Comparison of ENCODE assay signal across 4 cellular contexts in genomic region chr9:99336005-99336404, GRCh38.
TF ChIP-seq lines count a peak whose summit lies in the region.

No MANE protein-coding gene starts in this region.

TF ChIP-seq in SK-N-SH, 30 proteins besides CTCF, POLR2A, EP300 and RAD21:
- TF ChIP-seq YY1 (IDR thresholded peaks at IDR 0.05; ENCODE audit: low read depth) (no peak), IRF3 (IDR thresholded peaks at IDR 0.05; ENCODE audit: low read depth, low read length) (no peak), POLR2AphosphoS5 (IDR thresholded peaks at IDR 0.05; ENCODE audit: low read depth, low read length) (no peak)

TF ChIP-seq in SK-N-SH treated with all-trans-retinoic acid at 6 μM for 48 hours, 23 proteins besides CTCF, POLR2A, EP300 and RAD21:
- TF ChIP-seq PPARA (CRISPR knock-in tag; IDR thresholded peaks at IDR 0.05; ENCODE audit: borderline replicate concordance) (no peak), CSDC2 (CRISPR knock-in tag; IDR thresholded peaks at IDR 0.05) (no peak), CREB5 (CRISPR knock-in tag; IDR thresholded peaks at IDR 0.05; ENCODE audit: low read depth) (no peak), TCF4 (CRISPR knock-in tag; IDR thresholded peaks at IDR 0.05; ENCODE audit: borderline replicate concordance) (no peak), ESRRG (CRISPR knock-in tag; IDR thresholded peaks at IDR 0.05) (no peak), TOX (CRISPR knock-in tag; IDR thresholded peaks at IDR 0.05; ENCODE audit: borderline replicate concordance) (no peak), GLIS3 (CRISPR knock-in tag; IDR thresholded peaks at IDR 0.05) (no peak), ZFP3 (CRISPR knock-in tag; IDR thresholded peaks at IDR 0.05) (no peak), OSR1 (CRISPR knock-in tag; IDR thresholded peaks at IDR 0.05) (no peak), CSRNP3 (CRISPR knock-in tag; IDR thresholded peaks at IDR 0.05) (no peak)
TF ChIP-seq in SK-N-SH treated with all-trans-retinoic acid at 6 μM for 48 hours: peak in this region for 0.

TF ChIP-seq in endothelial cell of umbilical vein, 7 proteins besides CTCF, POLR2A, EP300 and RAD21:
- TF ChIP-seq POLR2AphosphoS5 (IDR thresholded peaks at IDR 0.05; ENCODE audit: insufficient read depth, low read depth, low read length) (no peak), GATA2 (IDR thresholded peaks at IDR 0.05; ENCODE audit: insufficient read depth, insufficient read length, low read depth, low read length) (no peak), JUN (IDR thresholded peaks at IDR 0.05; ENCODE audit: borderline replicate concordance, insufficient read depth, insufficient read length, low read depth) (no peak), MAX (IDR thresholded peaks at IDR 0.05; ENCODE audit: insufficient read depth, insufficient read length) (no peak), MYC (IDR thresholded peaks at IDR 0.05; ENCODE audit: low read depth, low read length) (no peak), FOS (IDR thresholded peaks at IDR 0.05; ENCODE audit: borderline replicate concordance, insufficient read depth, low read length) (no peak), EZH2 (IDR thresholded peaks at IDR 0.05; ENCODE audit: borderline replicate concordance, low read depth, low read length, severe bottlenecking) (no peak)

TF ChIP-seq in neural cell, 6 proteins besides CTCF, POLR2A, EP300 and RAD21:
- TF ChIP-seq SMC3 (conservative IDR thresholded peaks at IDR 0.05; ENCODE audit: poor library complexity) (peak; percentile 57), EZH2 (IDR thresholded peaks at IDR 0.05; ENCODE audit: borderline replicate concordance, insufficient read depth, low read length, poor library complexity, severe bottlenecking) (no peak)
TF ChIP-seq in neural cell: peak in this region for 1.
